8 cellular contexts compared by ENCODE assay signal in the genomic region with DNA sequence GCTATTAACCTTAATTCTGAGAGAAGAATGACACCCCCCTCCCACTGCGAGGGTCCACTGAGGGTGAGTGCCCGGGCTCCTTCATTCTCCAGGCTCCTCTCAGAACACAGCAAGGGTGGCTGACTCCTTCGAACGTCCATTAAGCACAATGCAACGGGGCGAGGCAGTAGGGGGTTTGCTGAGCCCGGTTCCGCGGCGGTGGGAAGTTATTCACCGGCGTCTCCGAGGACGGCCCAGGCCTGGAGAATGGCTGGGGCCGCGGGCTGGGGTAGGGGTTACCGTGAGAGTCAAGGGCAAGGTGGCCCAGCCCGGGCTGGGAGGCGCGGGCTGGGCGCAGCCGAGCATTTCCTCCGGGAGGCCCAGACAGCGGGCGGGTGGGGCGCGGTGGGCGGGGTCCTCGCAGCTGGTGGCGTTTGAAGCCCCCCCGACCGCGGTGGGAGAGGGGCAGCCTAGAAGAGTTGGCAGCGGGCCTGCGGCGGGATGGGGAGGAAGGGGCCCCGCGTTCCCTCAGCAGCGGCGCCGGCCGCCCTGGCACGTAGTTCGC. TPM values are rescaled to one million over a fixed set of nuclear protein-coding genes. Genes with fewer than 3 reads are reported as not detected.
DNase-seq lines count a peak whose midpoint lies in the region; ATAC-seq, FAIRE-seq and TF ChIP-seq lines count a peak whose summit lies in the region.

No MANE protein-coding gene starts in this region.

- H3K9me3 ChIP-seq in SK-N-MC (ENCODE audit: low read depth, low read length) (no peaks in the 10 kb centered on the region), astrocyte (ENCODE audit: insufficient read depth, low read depth, low read length) (no peaks in the 10 kb centered on the region), iPS-18a (ENCODE audit: control insufficient read depth, low read depth, low read length) (no peaks in the 10 kb centered on the region), skeletal muscle tissue (ENCODE audit: control insufficient read depth in 3 of 3, low read length in 3 of 3) (no peaks in the 10 kb centered on the region)

- peaks cover 6% of the 10 kb centered on the region for H3K9me3 Mint-ChIP-seq in astrocyte (ENCODE audit: unreplicated experiment)

- FAIRE-seq in astrocyte (lab: Jason Lieb, UNC) = no peak

- H3K79me2 ChIP-seq in astrocyte (ENCODE audit: insufficient read depth, low read length) = peaks cover 22% of the 10 kb centered on the region

- H3K36me3 Mint-ChIP-seq in astrocyte (ENCODE audit: low read depth, unreplicated experiment) = no peaks in the 10 kb centered on the region

- peak overlapping the region; percentile 87 for H3K4me3 Mint-ChIP-seq in astrocyte (ENCODE audit: unreplicated experiment)

- peaks cover 28% of the 10 kb centered on the region for H3K27me3 Mint-ChIP-seq in astrocyte (ENCODE audit: low read depth, unreplicated experiment)

- H3K4me1 Mint-ChIP-seq in astrocyte (ENCODE audit: low read depth, unreplicated experiment) = peaks cover 11% of the 10 kb centered on the region

- peak overlapping the region; percentile 66 for H3K27ac Mint-ChIP-seq in astrocyte (ENCODE audit: unreplicated experiment)

- no peaks in the 10 kb centered on the region for H3K36me3 ChIP-seq in SK-N-MC (ENCODE audit: insufficient read depth, low read length)
- H3K36me3 ChIP-seq in astrocyte (ENCODE audit: insufficient read depth, low read length) = no peaks in the 10 kb centered on the region
- H3K36me3 ChIP-seq in iPS-18a (ENCODE audit: control insufficient read depth, low read depth, low read length) = no peaks in the 10 kb centered on the region
- H3K36me3 ChIP-seq in skeletal muscle tissue (ENCODE audit: control insufficient read depth in 3 of 3, insufficient read depth in 3 of 3, low read length in 3 of 3) = no peaks in the 10 kb centered on the region

- peak overlapping the region; percentile 93 for H3K4me2 ChIP-seq in astrocyte (ENCODE audit: low read length)

- peaks cover 19% of the 10 kb centered on the region for H4K20me1 ChIP-seq in astrocyte (ENCODE audit: insufficient read depth, low read length)

- DNase-seq in SK-N-MC (ENCODE audit: low read depth, low spot score) (no peak), astrocyte (ENCODE audit: low read depth) (no peak)

- no peak for TF ChIP-seq CTCF in astrocyte (IDR thresholded peaks at IDR 0.05; ENCODE audit: insufficient read depth, low read depth, low read length)

- peak overlapping the region; percentile 83 for H3K9ac ChIP-seq in SK-N-MC (ENCODE audit: insufficient read length)
- peak overlapping the region; percentile 91 for H3K9ac ChIP-seq in astrocyte (ENCODE audit: low read length)
- peak overlapping the region; percentile 11 for H3K9ac ChIP-seq in iPS-18a (ENCODE audit: low read length)
- H3K9ac ChIP-seq in skeletal muscle tissue (ENCODE audit: low read depth in 1 of 3, low read length in 3 of 3) = peak overlapping the region; percentile 87 to 95 (median 92)

- H3K4me3 ChIP-seq in SK-N-MC (peak overlapping the region; percentile 90), astrocyte (ENCODE audit: insufficient read depth, low read depth, low read length) (peak overlapping the region; percentile 67), iPS-18a (ENCODE audit: low read length) (peak overlapping the region; percentile 70), skeletal muscle tissue (ENCODE audit: low read length in 3 of 3) (peak overlapping the region; percentile 64 to 83 (median 82))

- H3K27ac ChIP-seq in SK-N-MC (peak overlapping the region; percentile 85), astrocyte (ENCODE audit: low read depth, low read length) (peak overlapping the region; percentile 93), iPS-18a (ENCODE audit: low read length) (no peak overlapping the region), skeletal muscle tissue (ENCODE audit: low read depth, low read length) (peak overlapping the region; percentile 96)

- H3K4me1 ChIP-seq in astrocyte (ENCODE audit: insufficient read depth, low read length) = peaks cover 6% of the 10 kb centered on the region
- H3K4me1 ChIP-seq in iPS-18a (ENCODE audit: control insufficient read depth, low read depth, low read length) = peaks cover 3% of the 10 kb centered on the region
- peaks cover 28 to 31% (median 28%) of the 10 kb centered on the region in 3 donors for H3K4me1 ChIP-seq in skeletal muscle tissue (ENCODE audit: control insufficient read depth in 3 of 3, insufficient read depth in 3 of 3, low read length in 3 of 3)

- H2AFZ ChIP-seq in astrocyte (ENCODE audit: low read depth, low read length) = peak overlapping the region; percentile 84

- H3K27me3 ChIP-seq in astrocyte (ENCODE audit: insufficient read depth, low read length) = no peaks in the 10 kb centered on the region
- H3K27me3 ChIP-seq in iPS-18a (ENCODE audit: control insufficient read depth, insufficient read depth, low read length) = peaks cover 15% of the 10 kb centered on the region
- H3K27me3 ChIP-seq in skeletal muscle tissue (ENCODE audit: control insufficient read depth in 3 of 3, insufficient read depth in 3 of 3, low read length in 3 of 3) = no peaks in the 10 kb centered on the region

- ATAC-seq in GM18498 (IDR thresholded peaks at IDR 0.05; ENCODE audit: unreplicated experiment) (peak; percentile 4), HG02885 (IDR thresholded peaks at IDR 0.05; ENCODE audit: poor library complexity, unreplicated experiment) (peak; percentile 3), GM18519 (IDR thresholded peaks at IDR 0.05; ENCODE audit: low FRiP score, unreplicated experiment) (no peak), HG02970 (IDR thresholded peaks at IDR 0.05; ENCODE audit: low FRiP score, unreplicated experiment) (no peak)

RNA-seq across cellular contexts. Expression of gene KLF13, which starts 1.1 kb away (rescaled TPM):
- total RNA-seq in astrocyte (31.0 and 33.6 TPM in 2 replicates), skeletal muscle tissue (20.4 TPM)

Comparison
In these comparisons a context has a peak if more than half of its experiments do, and no peak if none do; other contexts are left out.
1. ATAC-seq: peak in GM18498 (single experiment) and HG02885 (single experiment); none in GM18519 (single experiment) and HG02970 (single experiment).
2. H3K9ac ChIP-seq: peak in every context shown above with its lines; median percentile 92 in skeletal muscle tissue; 91 in astrocyte; 83 in SK-N-MC; 11 in iPS-18a.
3. Peak in every context shown above with its lines, with median percentiles within 50 percentile points of each other: H3K4me3 ChIP-seq.